ENCODE assay signal across 9 cellular contexts in the genomic region with DNA sequence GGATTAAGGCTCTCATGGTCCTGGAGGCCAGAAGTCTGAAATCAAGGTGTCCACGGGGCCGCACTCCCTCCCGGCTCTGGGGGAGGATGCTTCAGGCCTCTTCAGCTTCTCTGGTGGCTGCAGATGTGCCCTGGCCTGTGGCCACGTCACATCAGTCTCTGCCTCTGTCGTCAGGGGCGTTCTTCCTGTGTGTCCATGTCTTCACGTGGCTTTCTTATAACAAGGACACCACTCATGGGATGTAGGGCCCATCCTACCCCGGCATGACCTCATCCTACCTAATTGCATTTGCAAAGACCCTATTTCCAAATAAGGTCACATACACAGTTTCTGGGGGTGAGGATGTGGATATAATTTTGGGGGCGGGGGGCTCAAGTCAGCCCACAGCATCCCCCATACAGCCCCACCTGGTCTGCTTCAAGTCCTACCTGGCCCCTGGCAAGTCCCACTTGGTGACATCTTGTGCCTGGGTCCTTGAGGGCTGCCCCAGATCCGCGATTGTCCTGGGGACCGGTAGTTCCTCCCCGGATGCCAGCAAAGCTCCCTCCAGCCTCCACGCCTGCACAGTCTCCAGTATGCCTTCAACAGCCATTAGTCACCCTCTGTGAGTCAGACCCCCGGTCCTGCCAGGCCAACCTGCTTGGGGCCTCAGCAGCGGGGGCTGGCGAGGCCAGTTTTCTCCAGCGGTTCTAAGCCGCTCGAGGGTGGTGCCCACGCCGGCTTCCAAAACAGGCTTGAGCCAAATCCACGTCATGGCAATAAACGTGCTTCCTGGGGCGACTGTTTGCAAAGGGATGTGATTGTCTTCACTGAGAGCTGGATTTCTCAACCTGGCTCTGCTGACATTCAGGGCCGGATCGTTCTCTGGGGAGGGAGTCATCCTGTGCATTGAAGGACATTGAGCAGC. TPM values are rescaled to one million over a fixed set of nuclear protein-coding genes. Genes with fewer than 3 reads are reported as not detected.
DNase-seq lines count a peak whose midpoint lies in the region; ATAC-seq and TF ChIP-seq lines count a peak whose summit lies in the region.
"Had no signal": no experiment of that assay in that cellular context is flagged by ENCODE, and none has a peak within 500 bp of the region (broad histone marks: within the 10 kb centered on the region; RNA-seq: fewer than 3 reads in every experiment).

No MANE protein-coding gene starts in this region.

- no peaks in the 10 kb centered on the region for H3K9me3 Mint-ChIP-seq in CD4-positive, CD25-positive, alpha-beta regulatory T cell

- peaks cover 25% of the 10 kb centered on the region for H3K36me3 Mint-ChIP-seq in CD4-positive, CD25-positive, alpha-beta regulatory T cell

- in situ Hi-C loops in gastrocnemius medialis (cut with MboI; ENCODE audit: low sequenced_read_pairs in 4 of 4), result no loop called here
- in situ Hi-C loops in GM13976 (cut with MboI; ENCODE audit: low sequenced_read_pairs, unreplicated experiment), result no loop called here

- H3K36me3 ChIP-seq in CD4-positive, CD25-positive, alpha-beta regulatory T cell (ENCODE audit: control insufficient read depth, insufficient read depth, low read length), result peaks cover 41% of the 10 kb centered on the region
- H3K36me3 ChIP-seq in ascending aorta (peaks cover 26 to 28% of the 10 kb centered on the region in 2 donors), gastrocnemius medialis (peaks cover 0 to 7% of the 10 kb centered on the region in 2 donors)

- H3K27ac ChIP-seq in CD4-positive, CD25-positive, alpha-beta regulatory T cell (ENCODE audit: insufficient read depth, low read length, poor library complexity, severe bottlenecking), result no peak overlapping the region
- H3K27ac ChIP-seq in ascending aorta (peak overlapping the region; percentile 91 to 94), gastrocnemius medialis (peak overlapping the region; percentile 63 to 73 (median 65))
- H3K27ac ChIP-seq: KMS-11 had no signal

- no peaks in the 10 kb centered on the region for H3K4me1 ChIP-seq in CD4-positive, CD25-positive, alpha-beta regulatory T cell (ENCODE audit: control insufficient read depth, insufficient read depth, low read length, poor library complexity, severe bottlenecking)
- H3K4me1 ChIP-seq in ascending aorta (peaks cover 18 to 29% of the 10 kb centered on the region in 2 donors), gastrocnemius medialis (peaks cover 0 to 3% of the 10 kb centered on the region in 2 donors)

- TF ChIP-seq CTCF in ascending aorta (IDR thresholded peaks at IDR 0.05) (no peak), gastrocnemius medialis (IDR thresholded peaks at IDR 0.05 in 4 of 5, conservative IDR thresholded peaks at IDR 0.05 in 1 of 5) (no peak), GM13976 (IDR thresholded peaks at IDR 0.05; ENCODE audit: borderline replicate concordance, control extremely low read depth, extremely low read depth, insufficient read depth, missing control alignments) (no peak)

- H3K27ac Mint-ChIP-seq in CD4-positive, CD25-positive, alpha-beta regulatory T cell, result peak overlapping the region in 1 of 3 donors; percentile 59

- peaks cover 0 to 41% (median 24%) of the 10 kb centered on the region in 4 donors for H3K4me1 Mint-ChIP-seq in CD4-positive, CD25-positive, alpha-beta regulatory T cell

- H3K9me3 ChIP-seq in CD4-positive, CD25-positive, alpha-beta regulatory T cell (ENCODE audit: control insufficient read depth in 2 of 2, low read length in 2 of 2), result peaks cover 0 to 3% of the 10 kb centered on the region in 2 experiments
- H3K9me3 ChIP-seq in ascending aorta (no peaks in the 10 kb centered on the region), gastrocnemius medialis (no peaks in the 10 kb centered on the region)

- no peak overlapping the region for H3K4me3 Mint-ChIP-seq in CD4-positive, CD25-positive, alpha-beta regulatory T cell

- H3K27me3 ChIP-seq in CD4-positive, CD25-positive, alpha-beta regulatory T cell (ENCODE audit: control insufficient read depth, insufficient read depth, low read length), result no peaks in the 10 kb centered on the region
- H3K27me3 ChIP-seq in ascending aorta (no peaks in the 10 kb centered on the region), gastrocnemius medialis (no peaks in the 10 kb centered on the region)

- no peak for TF ChIP-seq POLR2A in gastrocnemius medialis (IDR thresholded peaks at IDR 0.05)

- no peak overlapping the region for H3K4me3 ChIP-seq in CD4-positive, CD25-positive, alpha-beta regulatory T cell (ENCODE audit: low read depth, low read length)
- peak overlapping the region; percentile 1 to 34 for H3K4me3 ChIP-seq in ascending aorta
- H3K4me3 ChIP-seq in gastrocnemius medialis, result no peak overlapping the region

- intact Hi-C loops in ascending aorta (cut with DNase I) (loop anchor here (1.0 kb wide), 3 partner anchors 12 to 28 kb away; no protein-coding TSS in a partner anchor), gastrocnemius medialis (cut with DNase I; ENCODE audit: low total_unique reads) (no loop called here)

- DNase-seq in CD4-positive, CD25-positive, alpha-beta regulatory T cell, result no peak
- DNase-seq in Kasumi-1 (lab: John Stamatoyannopoulos, UW) (peak; percentile 86 to 90), ascending aorta (ENCODE audit: low spot score in 2 of 2) (peak; percentile 94 to 99), iPS-NIHi11 (ENCODE audit: low spot score) (peak; percentile 64), gastrocnemius medialis (peak; percentile 54 to 86), GM13976 (ENCODE audit: low spot score) (no peak)

- H3K27me3 Mint-ChIP-seq in CD4-positive, CD25-positive, alpha-beta regulatory T cell, result no peaks in the 10 kb centered on the region

- ATAC-seq in CD4-positive, CD25-positive, alpha-beta regulatory T cell (ENCODE audit: low read depth in 2 of 2), result peak; percentile 45 to 52
- ATAC-seq in gastrocnemius medialis, result peak; percentile 80 to 83
- no peak for ATAC-seq in GM21360 (IDR thresholded peaks at IDR 0.05; ENCODE audit: unreplicated experiment)
- no peak for ATAC-seq in HG03378 (IDR thresholded peaks at IDR 0.05; ENCODE audit: unreplicated experiment)

RNA-seq across cellular contexts. Expression of a gene that starts 32.2 kb away (rescaled TPM):
- 252 TPM for total RNA-seq in CD4-positive, CD25-positive, alpha-beta regulatory T cell
- polyA plus RNA-seq in CD4-positive, CD25-positive, alpha-beta regulatory T cell, result 1 to 10 TPM; 3.4 to 6.7 (median 4.9) TPM
- total RNA-seq in ascending aorta (182 TPM), gastrocnemius medialis (10 to 100 TPM; 20.0 to 22.1 (median 20.7) TPM)

RNA-seq across cellular contexts. Expression of a gene that starts 32.5 kb away (rescaled TPM):
- 26.9 TPM for total RNA-seq in CD4-positive, CD25-positive, alpha-beta regulatory T cell
- 10 to 100 TPM; 11.0 to 12.7 (median 11.1) TPM for polyA plus RNA-seq in CD4-positive, CD25-positive, alpha-beta regulatory T cell
- total RNA-seq in ascending aorta (4.3 TPM), gastrocnemius medialis (1 to 10 TPM in 3 of 4 donors, under 1 TPM in 1; 0.97 to 4.5 (median 3.3) TPM)

Comparison
In these comparisons a context has a peak if more than half of its experiments do, and no peak if none do; other contexts are left out.
1. ATAC-seq: peak in CD4-positive, CD25-positive, alpha-beta regulatory T cell (2 of 2) and gastrocnemius medialis (2 of 2); none in GM21360 (single experiment) and HG03378 (single experiment).
2. DNase-seq: peak in Kasumi-1 (2 of 2), ascending aorta (2 of 2), iPS-NIHi11 (single experiment) and gastrocnemius medialis (2 of 2); none in CD4-positive, CD25-positive, alpha-beta regulatory T cell (0 of 3) and GM13976 (single experiment).
3. H3K4me3 ChIP-seq: peak in ascending aorta (2 of 2); none in CD4-positive, CD25-positive, alpha-beta regulatory T cell (single experiment) and gastrocnemius medialis (0 of 4).